ENCODE assay signal across 9 cellular contexts in genomic region chr14:78519863-78520262, GRCh38.
DNase-seq lines count a peak whose midpoint lies in the region; ATAC-seq and FAIRE-seq lines count a peak whose summit lies in the region.
"Had no signal": no experiment of that assay in that cellular context is flagged by ENCODE, and none has a peak within 500 bp of the region (broad histone marks: within the 10 kb centered on the region; RNA-seq: fewer than 3 reads in every experiment).

No MANE protein-coding gene starts in this region.

- intact Hi-C loops in activated T-helper 1 cell treated with anti-CD3 and anti-CD28 coated beads, Interleukin-12 subunit alpha, Interleukin-12 subunit beta, Interleukin-2, Interleukin-4 antibody, amounts not matched to agents 30 ng/mL and 10 ng/mL and 1 ng/mL, durations not matched to agents 14 hours and 24 hours and 36 hours (cut with micrococcal nuclease), result no loop called here

- H3K36me3 Mint-ChIP-seq in activated T-helper 1 cell treated with anti-CD3 and anti-CD28 coated beads, Interleukin-12 subunit alpha, Interleukin-12 subunit beta, Interleukin-2, Interleukin-4 antibody, amounts not matched to agents 30 ng/mL and 10 ng/mL and 1 ng/mL, durations not matched to agents 14 hours and 24 hours and 36 hours (ENCODE audit: low read depth), result no peaks in the 10 kb centered on the region
- H3K36me3 Mint-ChIP-seq: activated naive CD8-positive, alpha-beta T cell had no signal

- peak; percentile 2 for DNase-seq in stimulated activated CD4-positive, alpha-beta T cell treated with anti-CD3 and anti-CD28 coated beads, Interleukin-1b, Interleukin-23, amount 100 ng/mL, for 48 hours
- DNase-seq in stimulated activated CD4-positive, alpha-beta T cell treated with anti-CD3 and anti-CD28 coated beads, Interleukin-4, amount 100 ng/mL, for 24 hours, result no peak
- DNase-seq in T-helper 9 cell, result peak; percentile 0
- DNase-seq in foreskin melanocyte, result peak; percentile 28
- peak; percentile 34 for DNase-seq in urothelium cell line (ENCODE audit: low spot score)
- no peak for DNase-seq in activated T-helper 1 cell treated with anti-CD3 and anti-CD28 coated beads, Interleukin-12 subunit alpha, Interleukin-12 subunit beta, Interleukin-2, Interleukin-4 antibody, amounts not matched to agents 30 ng/mL and 10 ng/mL and 1 ng/mL, durations not matched to agents 14 hours and 24 hours and 36 hours (ENCODE audit: low spot score)

- H3K4me3 Mint-ChIP-seq in activated T-helper 1 cell treated with anti-CD3 and anti-CD28 coated beads, Interleukin-12 subunit alpha, Interleukin-12 subunit beta, Interleukin-2, Interleukin-4 antibody, amounts not matched to agents 30 ng/mL and 10 ng/mL and 1 ng/mL, durations not matched to agents 14 hours and 24 hours and 36 hours, result no peak overlapping the region
- H3K4me3 Mint-ChIP-seq: activated naive CD8-positive, alpha-beta T cell had no signal

- no peaks in the 10 kb centered on the region for H3K27me3 Mint-ChIP-seq in activated T-helper 1 cell treated with anti-CD3 and anti-CD28 coated beads, Interleukin-12 subunit alpha, Interleukin-12 subunit beta, Interleukin-2, Interleukin-4 antibody, amounts not matched to agents 30 ng/mL and 10 ng/mL and 1 ng/mL, durations not matched to agents 14 hours and 24 hours and 36 hours (ENCODE audit: insufficient read depth)

- ATAC-seq in GM18858 (IDR thresholded peaks at IDR 0.05; ENCODE audit: unreplicated experiment) (no peak), GM18868 (IDR thresholded peaks at IDR 0.05; ENCODE audit: unreplicated experiment) (no peak)

- no peaks in the 10 kb centered on the region for H3K4me1 Mint-ChIP-seq in activated T-helper 1 cell treated with anti-CD3 and anti-CD28 coated beads, Interleukin-12 subunit alpha, Interleukin-12 subunit beta, Interleukin-2, Interleukin-4 antibody, amounts not matched to agents 30 ng/mL and 10 ng/mL and 1 ng/mL, durations not matched to agents 14 hours and 24 hours and 36 hours (ENCODE audit: low read depth)

- peaks cover 4% of the 10 kb centered on the region for H3K9me3 Mint-ChIP-seq in activated T-helper 1 cell treated with anti-CD3 and anti-CD28 coated beads, Interleukin-12 subunit alpha, Interleukin-12 subunit beta, Interleukin-2, Interleukin-4 antibody, amounts not matched to agents 30 ng/mL and 10 ng/mL and 1 ng/mL, durations not matched to agents 14 hours and 24 hours and 36 hours

- H3K27ac Mint-ChIP-seq in activated T-helper 1 cell treated with anti-CD3 and anti-CD28 coated beads, Interleukin-12 subunit alpha, Interleukin-12 subunit beta, Interleukin-2, Interleukin-4 antibody, amounts not matched to agents 30 ng/mL and 10 ng/mL and 1 ng/mL, durations not matched to agents 14 hours and 24 hours and 36 hours, result no peak overlapping the region
- H3K27ac Mint-ChIP-seq: activated naive CD8-positive, alpha-beta T cell had no signal

- FAIRE-seq in urothelium cell line (lab: Jason Lieb, UNC), result no peak

Comparison
In these comparisons a context has a peak if more than half of its experiments do, and no peak if none do; other contexts are left out.
1. DNase-seq: peak in stimulated activated CD4-positive, alpha-beta T cell treated with anti-CD3 and anti-CD28 coated beads, Interleukin-1b, Interleukin-23, amount 100 ng/mL, for 48 hours (single experiment), T-helper 9 cell (single experiment), foreskin melanocyte (single experiment) and urothelium cell line (single experiment); none in stimulated activated CD4-positive, alpha-beta T cell treated with anti-CD3 and anti-CD28 coated beads, Interleukin-4, amount 100 ng/mL, for 24 hours (single experiment) and activated T-helper 1 cell treated with anti-CD3 and anti-CD28 coated beads, Interleukin-12 subunit alpha, Interleukin-12 subunit beta, Interleukin-2, Interleukin-4 antibody, amounts not matched to agents 30 ng/mL and 10 ng/mL and 1 ng/mL, durations not matched to agents 14 hours and 24 hours and 36 hours (single experiment).